Comparison of ENCODE assay signal across 8 cellular contexts in the genomic region with DNA sequence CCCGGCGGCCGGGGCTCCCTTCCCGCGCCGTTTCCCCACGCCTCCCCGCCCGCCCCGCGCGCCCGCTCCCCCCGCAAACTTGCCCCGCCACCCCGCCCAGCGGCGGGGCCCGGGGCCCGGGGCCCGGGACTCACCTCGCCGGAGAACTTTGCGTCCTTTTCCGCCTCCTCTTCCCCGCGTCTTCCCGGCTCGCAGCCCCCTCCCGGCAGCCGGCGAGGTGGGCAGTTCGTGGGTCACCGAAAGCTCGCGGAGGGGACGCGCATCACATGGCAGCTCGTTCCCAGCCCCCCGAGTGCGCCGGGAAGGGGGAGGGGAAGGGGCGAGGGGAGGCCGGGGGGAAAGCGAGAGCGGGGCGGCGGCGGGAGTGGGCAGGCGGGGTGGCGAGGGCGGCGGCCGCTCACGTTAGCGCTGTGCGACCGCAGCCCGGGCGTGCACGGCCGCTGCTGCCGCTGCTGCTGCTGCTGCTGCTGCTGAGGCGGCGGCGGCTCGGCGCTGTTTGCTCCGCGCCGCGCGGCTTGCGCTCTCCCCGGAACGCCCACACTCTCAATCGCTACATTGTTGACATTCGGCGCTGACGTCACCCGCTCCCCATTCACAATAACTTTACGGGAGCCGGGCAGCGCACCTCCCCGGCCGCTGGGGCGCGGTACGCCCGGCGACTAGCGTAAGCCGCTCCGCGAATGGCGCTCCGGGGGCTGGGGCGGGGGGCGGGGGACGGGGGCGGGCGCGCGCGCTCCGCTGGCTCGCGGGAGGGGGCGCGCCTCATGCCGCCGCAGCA. TPM values are rescaled to one million over a fixed set of nuclear protein-coding genes. Genes with fewer than 3 reads are reported as not detected.
DNase-seq lines count a peak whose midpoint lies in the region; ATAC-seq and TF ChIP-seq lines count a peak whose summit lies in the region.

A gene (minus strand): TSS at position 498 of the 778 bp plus-strand sequence. CDS start 287,999 bp downstream, outside the sequence.

- H3K36me3 ChIP-seq in left lung: no peaks in the 10 kb centered on the region

- peak within 1 kb of the TSS; percentile 78 for H3K4me3 Mint-ChIP-seq in activated CD4-positive, alpha-beta T cell treated with anti-CD3 and anti-CD28 coated beads, Interleukin-2, amount 10 ng/mL, durations not matched to agents 7 days and 5 days

- peaks cover 23 to 79% of the 10 kb centered on the region in 2 donors for H3K27me3 ChIP-seq in left lung

- H3K4me1 Mint-ChIP-seq in activated CD4-positive, alpha-beta T cell treated with anti-CD3 and anti-CD28 coated beads, Interleukin-2, amount 10 ng/mL, durations not matched to agents 7 days and 5 days: peaks cover 27% of the 10 kb centered on the region

- peak within 1 kb of the TSS; percentile 54 to 84 for H3K27ac ChIP-seq in left lung

- H3K27ac Mint-ChIP-seq in activated CD4-positive, alpha-beta T cell treated with anti-CD3 and anti-CD28 coated beads, Interleukin-2, amount 10 ng/mL, durations not matched to agents 7 days and 5 days: peak within 1 kb of the TSS; percentile 96

- H3K4me1 ChIP-seq in left lung: peaks cover 6 to 19% of the 10 kb centered on the region in 2 donors

- CTCF ChIA-PET in activated CD4-positive, alpha-beta T cell treated with anti-CD3 and anti-CD28 coated beads, Interleukin-2, amount 10 ng/mL, durations not matched to agents 7 days and 5 days (lab: Charles Lee): interaction anchor here (0.8 to 2.0 kb wide), 10 partner anchors 14 to 225 kb away, joined by 3 to 11 read pairs (median 4); no protein-coding TSS in a partner anchor

- H3K27me3 Mint-ChIP-seq in activated CD4-positive, alpha-beta T cell treated with anti-CD3 and anti-CD28 coated beads, Interleukin-2, amount 10 ng/mL, durations not matched to agents 7 days and 5 days: peaks cover 14% of the 10 kb centered on the region

- TF ChIP-seq CTCF in left lung (IDR thresholded peaks at IDR 0.05): peak; percentile 21 to 24

- peak within 1 kb of the TSS; percentile 49 to 58 for H3K4me3 ChIP-seq in left lung

- intact Hi-C loops in left lung (cut with DNase I): loop anchor here in 1 of 2 donors (10.0 kb wide), 2 partner anchors 98 to 322 kb away; no protein-coding TSS in a partner anchor

- DNase-seq in 8988T (peak; percentile 63), NCI-H446 (lab: John Stamatoyannopoulos, UW) (peak; percentile 29 to 74), dedifferentiated amniotic fluid mesenchymal stem cell (ENCODE audit: extremely low spot score) (peak; percentile 51), left lung (peak; percentile 91 to 92)
- peak; percentile 96 for DNase-seq in activated CD4-positive, alpha-beta T cell treated with anti-CD3 and anti-CD28 coated beads, Interleukin-2, amount 10 ng/mL, durations not matched to agents 7 days and 5 days
- DNase-seq in stimulated activated CD4-positive, alpha-beta T cell treated with anti-CD3 and anti-CD28 coated beads, Interleukin-2, amount 100 ng/mL, for 24 hours: peak; percentile 94 to 96

- ATAC-seq in GM18870 (IDR thresholded peaks at IDR 0.05; ENCODE audit: unreplicated experiment) (peak; percentile 63), HG03175 (IDR thresholded peaks at IDR 0.05; ENCODE audit: unreplicated experiment) (peak; percentile 72), left lung (peak; percentile 88)

- peaks cover 15% of the 10 kb centered on the region for H3K36me3 Mint-ChIP-seq in activated CD4-positive, alpha-beta T cell treated with anti-CD3 and anti-CD28 coated beads, Interleukin-2, amount 10 ng/mL, durations not matched to agents 7 days and 5 days (ENCODE audit: low read depth)

- no peaks in the 10 kb centered on the region for H3K9me3 Mint-ChIP-seq in activated CD4-positive, alpha-beta T cell treated with anti-CD3 and anti-CD28 coated beads, Interleukin-2, amount 10 ng/mL, durations not matched to agents 7 days and 5 days

- POLR2A ChIA-PET in activated CD4-positive, alpha-beta T cell treated with anti-CD3 and anti-CD28 coated beads, Interleukin-2, amount 10 ng/mL, durations not matched to agents 7 days and 5 days (lab: Charles Lee): no interaction called here

- no peaks in the 10 kb centered on the region for H3K9me3 ChIP-seq in left lung

RNA-seq across cellular contexts. Expression of the gene that starts here (rescaled TPM):
- total RNA-seq in activated CD4-positive, alpha-beta T cell treated with anti-CD3 and anti-CD28 coated beads, Interleukin-2, amount 10 ng/mL, durations not matched to agents 7 days and 5 days: 10 to 100 TPM; 59.4 to 61.6 TPM
- total RNA-seq in left lung: 1 to 10 TPM; 3.8 to 5.6 TPM

Comparison
In these comparisons a context has a peak if more than half of its experiments do, and no peak if none do; other contexts are left out.
1. Peak in every context shown above with its lines: DNase-seq, ATAC-seq, H3K4me3 ChIP-seq and H3K27ac ChIP-seq.
2. RNA of the gene that starts here (total RNA-seq): 59.4 to 61.6 TPM in activated CD4-positive, alpha-beta T cell treated with anti-CD3 and anti-CD28 coated beads, Interleukin-2, amount 10 ng/mL, durations not matched to agents 7 days and 5 days; 3.8 to 5.6 TPM in left lung; every median in the first group is over 4 times any median in the second.